16 cellular contexts compared by ENCODE assay signal in the genomic region with DNA sequence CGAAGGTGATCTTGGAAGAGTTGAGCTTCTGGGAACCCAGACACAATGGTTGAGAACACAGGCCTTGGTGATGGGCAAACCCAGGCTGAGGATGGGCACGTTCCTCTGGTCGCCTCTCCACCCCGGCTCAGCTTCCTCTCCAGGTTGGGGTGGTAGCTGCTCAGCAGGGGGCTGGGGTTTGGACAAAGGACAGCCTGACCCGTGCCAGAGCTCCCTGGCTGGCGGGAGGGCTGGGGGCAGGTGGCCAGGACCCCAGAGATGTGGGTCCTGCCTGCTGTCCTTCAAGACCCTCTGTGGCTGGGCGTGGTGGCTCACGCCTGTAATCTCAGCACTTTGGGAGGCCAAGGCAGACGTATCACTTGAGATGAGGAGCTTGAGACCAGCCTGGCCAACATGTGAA. TPM values are rescaled to one million over a fixed set of nuclear protein-coding genes. Genes with fewer than 3 reads are reported as not detected.
DNase-seq lines count a peak whose midpoint lies in the region; TF ChIP-seq lines count a peak whose summit lies in the region.
"Had no signal": no experiment of that assay in that cellular context is flagged by ENCODE, and none has a peak within 500 bp of the region (broad histone marks: within the 10 kb centered on the region; RNA-seq: fewer than 3 reads in every experiment).

No MANE protein-coding gene starts in this region.

- WGBS in esophagus squamous epithelium, 2 donors, result 83 to 92% methylated on average over 4 of the region's 9 CpGs
- WGBS in sigmoid colon, 2 donors, result 89 to 92% methylated on average over 9 of the region's 9 CpGs

- TF ChIP-seq CTCF in esophagus squamous epithelium (IDR thresholded peaks at IDR 0.05) (no peak), sigmoid colon (IDR thresholded peaks at IDR 0.05) (no peak), colonic mucosa (IDR thresholded peaks at IDR 0.05) (no peak)

- H3K27ac ChIP-seq in angular gyrus (ENCODE audit: low read depth, low read length) (peak overlapping the region; percentile 73), esophagus squamous epithelium (peak overlapping the region; percentile 50 to 94 (median 85)), sigmoid colon (peak overlapping the region; percentile 94 to 99 (median 96)), colonic mucosa (no peak overlapping the region)

- H3K4me1 Mint-ChIP-seq in T-helper 2 cell treated with Interferon-gamma antibody and Interleukin-4, amounts not matched to agents 5 μg/mL and 100 μg/mL, for 36 hours (ENCODE audit: low read depth), result no peaks in the 10 kb centered on the region
- H3K4me1 Mint-ChIP-seq: CD14-positive monocyte had no signal

- H3K4me1 ChIP-seq in esophagus squamous epithelium, result peaks cover 49 to 100% (median 66%) of the 10 kb centered on the region in 3 donors
- H3K4me1 ChIP-seq in sigmoid colon, result peaks cover 2 to 99% (median 96%) of the 10 kb centered on the region in 4 donors
- H3K4me1 ChIP-seq in colonic mucosa, result no peaks in the 10 kb centered on the region

- H3K27ac Mint-ChIP-seq in T-helper 2 cell treated with Interferon-gamma antibody and Interleukin-4, amounts not matched to agents 5 μg/mL and 100 μg/mL, for 36 hours, result no peak overlapping the region
- H3K27ac Mint-ChIP-seq: CD14-positive monocyte, HFFc6 had no signal

- H3K9me3 ChIP-seq in esophagus squamous epithelium, result no peaks in the 10 kb centered on the region
- H3K9me3 ChIP-seq in sigmoid colon, result no peaks in the 10 kb centered on the region
- no peaks in the 10 kb centered on the region for H3K9me3 ChIP-seq in colonic mucosa
- H3K9me3 ChIP-seq: A549, Caco-2 had no signal

- intact Hi-C loops in esophagus squamous epithelium (cut with DNase I) (no loop called here), sigmoid colon (cut with DNase I) (no loop called here), colonic mucosa (cut with DNase I) (no loop called here)

- no peaks in the 10 kb centered on the region for H3K27me3 ChIP-seq in H7 (ENCODE audit: control insufficient read depth, insufficient read depth, low read length)
- H3K27me3 ChIP-seq in esophagus squamous epithelium, result no peaks in the 10 kb centered on the region
- no peaks in the 10 kb centered on the region for H3K27me3 ChIP-seq in sigmoid colon
- H3K27me3 ChIP-seq in colonic mucosa, result no peaks in the 10 kb centered on the region

- H3K36me3 ChIP-seq in H7 (replicated peaks; ENCODE audit: control insufficient read depth, insufficient read depth, low read length) (no peaks in the 10 kb centered on the region; the same call in 1 of the 2 replicates), esophagus squamous epithelium (no peaks in the 10 kb centered on the region), sigmoid colon (no peaks in the 10 kb centered on the region), colonic mucosa (no peaks in the 10 kb centered on the region)

- H3K4me3 Mint-ChIP-seq in T-helper 2 cell treated with Interferon-gamma antibody and Interleukin-4, amounts not matched to agents 5 μg/mL and 100 μg/mL, for 36 hours, result no peak overlapping the region
- H3K4me3 Mint-ChIP-seq: CD14-positive monocyte, HFFc6 had no signal

- TF ChIP-seq EP300 in sigmoid colon (IDR thresholded peaks at IDR 0.05), result no peak

- no peak overlapping the region for H3K9ac ChIP-seq in colonic mucosa (ENCODE audit: low read depth in 2 of 2, low read length in 2 of 2)

- H3K27me3 Mint-ChIP-seq in T-helper 2 cell treated with Interferon-gamma antibody and Interleukin-4, amounts not matched to agents 5 μg/mL and 100 μg/mL, for 36 hours (ENCODE audit: low read depth), result no peaks in the 10 kb centered on the region

- H3K4me3 ChIP-seq in H7 (ENCODE audit: insufficient read depth, low read depth, low read length), result no peak overlapping the region
- H3K4me3 ChIP-seq in esophagus squamous epithelium, result no peak overlapping the region
- H3K4me3 ChIP-seq in sigmoid colon, result no peak overlapping the region
- no peak overlapping the region for H3K4me3 ChIP-seq in colonic mucosa
- H3K4me3 ChIP-seq: A549 had no signal

- H3K36me3 Mint-ChIP-seq in T-helper 2 cell treated with Interferon-gamma antibody and Interleukin-4, amounts not matched to agents 5 μg/mL and 100 μg/mL, for 36 hours (ENCODE audit: low read depth), result no peaks in the 10 kb centered on the region
- H3K36me3 Mint-ChIP-seq: CD14-positive monocyte had no signal

- H3K9me3 Mint-ChIP-seq in T-helper 2 cell treated with Interferon-gamma antibody and Interleukin-4, amounts not matched to agents 5 μg/mL and 100 μg/mL, for 36 hours, result no peaks in the 10 kb centered on the region
- H3K9me3 Mint-ChIP-seq: CD14-positive monocyte, HFFc6 had no signal

- peak; percentile 50 for DNase-seq in H7
- no peak for DNase-seq in esophagus squamous epithelium (lab: John Stamatoyannopoulos, UW)
- DNase-seq in sigmoid colon, result no peak
- no peak for DNase-seq in T-helper 2 cell treated with Interferon-gamma antibody and Interleukin-4, amounts not matched to agents 5 μg/mL and 100 μg/mL, for 36 hours (ENCODE audit: low spot score)
- no peak for DNase-seq in Ammon's horn (ENCODE audit: low spot score)
- no peak for DNase-seq in activated gamma-delta T cell treated with Interleukin-2 at 50 U/mL for 16 hours
- DNase-seq in colonic mucosa, result no peak
- DNase-seq: Caco-2, EL, HFFc6, Karpas-422, MM.1S, SIG-M5 had no signal

- TF ChIP-seq POLR2A in esophagus squamous epithelium (IDR thresholded peaks at IDR 0.05) (no peak), sigmoid colon (IDR thresholded peaks at IDR 0.05) (no peak)

RNA-seq across cellular contexts. Expression of a gene that starts 25.2 kb away (rescaled TPM):
- total RNA-seq in H7 (2014; rRNA removed; shearing (Covaris generic)), result 24.6 and 28.3 TPM in 2 replicates
- total RNA-seq in esophagus squamous epithelium (10 to 100 TPM in 3 of 4 donors, 1 to 10 TPM in 1; 9.3 to 31.3 (median 15.2) TPM), sigmoid colon (100 to 1,000 TPM in 1 of 4 donors, 10 to 100 TPM in 3; 78.5 to 133 (median 96.9) TPM), colonic mucosa (10 to 100 TPM in 1 of 2 donors, 1 to 10 TPM in 1; 3.8 to 21.3 TPM)
- polyA plus RNA-seq in sigmoid colon, result 1 to 10 TPM in 2 of 3 donors, under 1 TPM in 1; 0.69 to 8.9 (median 4.2) TPM
- polyA plus RNA-seq: CD14-positive monocyte had no signal
